ENCODE assay signal across 11 cellular contexts in genomic region chr9:107249131-107249533, GRCh38. TPM values are rescaled to one million over a fixed set of nuclear protein-coding genes. Genes with fewer than 3 reads are reported as not detected.
DNase-seq lines count a peak whose midpoint lies in the region; ATAC-seq, FAIRE-seq and TF ChIP-seq lines count a peak whose summit lies in the region.
"Had no signal": no experiment of that assay in that cellular context is flagged by ENCODE, and none has a peak within 500 bp of the region (broad histone marks: within the 10 kb centered on the region; RNA-seq: fewer than 3 reads in every experiment).

No MANE protein-coding gene starts in this region.

- peak overlapping the region; percentile 85 for H3K27ac ChIP-seq in GM23338 (ENCODE audit: low read depth)
- peak overlapping the region; percentile 16; the same call in 1 of the 2 replicates for H3K27ac ChIP-seq in SJSA1
- H3K27ac ChIP-seq in hepatocyte: peak overlapping the region; percentile 82
- H3K27ac ChIP-seq in pancreas: peak overlapping the region in 3 of 4 donors; percentile 45 to 65 (median 52)

- H3K27me3 Mint-ChIP-seq in GM23338 (ENCODE audit: insufficient read depth, low read depth, poor library complexity): peaks cover 6% of the 10 kb centered on the region

- peak overlapping the region; percentile 82 for H3K27ac Mint-ChIP-seq in GM23338
- H3K27ac Mint-ChIP-seq: CD8-positive, alpha-beta T cell had no signal

- H3K9me3 Mint-ChIP-seq in GM23338: no peaks in the 10 kb centered on the region
- H3K9me3 Mint-ChIP-seq: CD8-positive, alpha-beta T cell had no signal

- H3K9me2 ChIP-seq in GM23338 (ENCODE audit: insufficient read depth) (0 out of 2 replicates have a peak, but pooled peaks cover 6% of the 10 kb centered on the region), hepatocyte (replicated peaks; ENCODE audit: insufficient read depth) (no peaks in the 10 kb centered on the region)

- H3K4me3 Mint-ChIP-seq in GM23338: no peak overlapping the region
- H3K4me3 Mint-ChIP-seq: CD8-positive, alpha-beta T cell had no signal

- DNase-seq in GM23338 (ENCODE audit: low spot score): peak; percentile 61
- no peak for DNase-seq in SJSA1 (ENCODE audit: low read depth in 1 of 2, low spot score in 2 of 2)
- DNase-seq in hepatocyte (ENCODE audit: low spot score): no peak
- DNase-seq in pancreas: peak in 2 of 6 donors; percentile 35 to 36
- no peak for DNase-seq in NAMALWA (ENCODE audit: low spot score)
- no peak for DNase-seq in HEK293T (ENCODE audit: extremely low spot score)
- DNase-seq in D721Med (ENCODE audit: insufficient read length, low spot score): no peak
- DNase-seq: activated gamma-delta T cell treated with Interleukin-2 at 50 U/mL for 16 hours; CD8-positive, alpha-beta T cell; head of caudate nucleus had no signal

- intact Hi-C loops in pancreas (cut with DNase I): no loop called here

- peaks cover 21% of the 10 kb centered on the region for H3K4me1 ChIP-seq in GM23338 (ENCODE audit: insufficient read depth)
- H3K4me1 ChIP-seq in SJSA1 (replicated peaks): peaks cover 37% of the 10 kb centered on the region
- peaks cover 17% of the 10 kb centered on the region for H3K4me1 ChIP-seq in hepatocyte (ENCODE audit: insufficient read depth)
- H3K4me1 ChIP-seq in pancreas: peaks cover 36 to 42% (median 41%) of the 10 kb centered on the region in 3 donors

- TF ChIP-seq CTCF in GM23338 (conservative IDR thresholded peaks at IDR 0.05; ENCODE audit: low read depth in 2 of 2): no peak
- no peak for TF ChIP-seq CTCF in hepatocyte (IDR thresholded peaks at IDR 0.05; ENCODE audit: poor library complexity)
- TF ChIP-seq CTCF in pancreas (IDR thresholded peaks at IDR 0.05): no peak
- no peak for TF ChIP-seq CTCF in D721Med (IDR thresholded peaks at IDR 0.05; ENCODE audit: insufficient read depth, missing control alignments)

- H3K36me3 ChIP-seq in GM23338 (ENCODE audit: insufficient read depth) (no peaks in the 10 kb centered on the region), SJSA1 (no peaks in the 10 kb centered on the region), hepatocyte (replicated peaks; ENCODE audit: insufficient read depth, low read depth) (no peaks in the 10 kb centered on the region), pancreas (no peaks in the 10 kb centered on the region)

- no peaks in the 10 kb centered on the region for H3F3A ChIP-seq in GM23338 (replicated peaks; ENCODE audit: low read depth)

- CTCF ChIA-PET in HEK293T (lab: Yijun Ruan, JAX): no interaction called here

- H3K4me2 ChIP-seq in GM23338 (peak overlapping the region; percentile 34; the same call in 1 of the 2 replicates), hepatocyte (peak overlapping the region; percentile 45)

- H3K4me1 Mint-ChIP-seq in GM23338: peaks cover 25% of the 10 kb centered on the region

- ATAC-seq in GM23338: peak; percentile 93
- ATAC-seq in pancreas: peak; percentile 45 to 77 (median 69)
- no peak for ATAC-seq in GM21723 (IDR thresholded peaks at IDR 0.05; ENCODE audit: unreplicated experiment)
- ATAC-seq: CD8-positive, alpha-beta T cell had no signal

- H2AFZ ChIP-seq in GM23338: 0 out of 2 replicates have a peak overlapping the region, but pooled peaks have one; percentile 3
- peak overlapping the region; percentile 6 for H2AFZ ChIP-seq in hepatocyte

- POLR2A ChIA-PET in HEK293T (lab: Yijun Ruan, JAX): interaction anchor here (1.2 kb wide), 1 partner anchor 20 kb away, joined by 3 read pairs; no protein-coding TSS in a partner anchor

- H3K27me3 ChIP-seq in GM23338 (ENCODE audit: insufficient read depth): no peaks in the 10 kb centered on the region
- no peaks in the 10 kb centered on the region for H3K27me3 ChIP-seq in SJSA1 (replicated peaks)
- H3K27me3 ChIP-seq in hepatocyte: no peaks in the 10 kb centered on the region
- H3K27me3 ChIP-seq in pancreas: no peaks in the 10 kb centered on the region

- H4K20me1 ChIP-seq in GM23338 (replicated peaks; ENCODE audit: insufficient read depth) (no peaks in the 10 kb centered on the region), hepatocyte (ENCODE audit: insufficient read depth, poor library complexity, severe bottlenecking) (no peaks in the 10 kb centered on the region)

- H3K9me3 ChIP-seq in SJSA1 (replicated peaks) (no peaks in the 10 kb centered on the region), hepatocyte (ENCODE audit: low read depth) (no peaks in the 10 kb centered on the region), pancreas (no peaks in the 10 kb centered on the region)

- H3K4me3 ChIP-seq in GM23338 (0 out of 2 replicates have a peak overlapping the region, but pooled peaks have one; percentile 17), SJSA1 (no peak overlapping the region), hepatocyte (no peak overlapping the region), pancreas (peak overlapping the region in 1 of 4 donors; percentile 6)

- FAIRE-seq in pancreas (lab: Jason Lieb, UNC) (no peak), D721Med (lab: Jason Lieb, UNC) (no peak)

- H3K36me3 Mint-ChIP-seq in GM23338 (ENCODE audit: low read depth): no peaks in the 10 kb centered on the region
- H3K36me3 Mint-ChIP-seq: CD8-positive, alpha-beta T cell had no signal

- H3K79me2 ChIP-seq in GM23338 (replicated peaks; ENCODE audit: insufficient read depth) (no peaks in the 10 kb centered on the region), hepatocyte (no peaks in the 10 kb centered on the region)

- 28% methylated on average over 2 of the region's 2 CpGs for WGBS in hepatocyte (ENCODE audit: low lambda C conversion rate, missing lambda C conversion rate)
- WGBS in pancreas, 2 donors: 13 to 18% methylated on average over 2 of the region's 2 CpGs

TF ChIP-seq in GM23338, 12 proteins besides CTCF, POLR2A, EP300 and RAD21 (continues in another document):
- no peak for TF ChIP-seq EZH2 (IDR thresholded peaks at IDR 0.05; ENCODE audit: low read depth, unreplicated experiment)
- TF ChIP-seq, protein P1, sequence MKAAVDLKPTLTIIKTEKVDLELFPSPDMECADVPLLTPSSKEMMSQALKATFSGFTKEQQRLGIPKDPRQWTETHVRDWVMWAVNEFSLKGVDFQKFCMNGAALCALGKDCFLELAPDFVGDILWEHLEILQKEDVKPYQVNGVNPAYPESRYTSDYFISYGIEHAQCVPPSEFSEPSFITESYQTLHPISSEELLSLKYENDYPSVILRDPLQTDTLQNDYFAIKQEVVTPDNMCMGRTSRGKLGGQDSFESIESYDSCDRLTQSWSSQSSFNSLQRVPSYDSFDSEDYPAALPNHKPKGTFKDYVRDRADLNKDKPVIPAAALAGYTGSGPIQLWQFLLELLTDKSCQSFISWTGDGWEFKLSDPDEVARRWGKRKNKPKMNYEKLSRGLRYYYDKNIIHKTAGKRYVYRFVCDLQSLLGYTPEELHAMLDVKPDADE (IDR thresholded peaks at IDR 0.05): no peak
- no peak for TF ChIP-seq POLR2AphosphoS5 (IDR thresholded peaks at IDR 0.05; ENCODE audit: low read depth)

TF ChIP-seq in HEK293T, 16 proteins besides CTCF, POLR2A, EP300 and RAD21:
- TF ChIP-seq SUZ12 (IDR thresholded peaks at IDR 0.05) (no peak), ARNT (IDR thresholded peaks at IDR 0.05) (no peak), FOXM1 (IDR thresholded peaks at IDR 0.05; ENCODE audit: borderline replicate concordance) (no peak), SP1 (IDR thresholded peaks at IDR 0.05) (no peak), ELF4 (IDR thresholded peaks at IDR 0.05) (no peak), L3MBTL2 (conservative IDR thresholded peaks at IDR 0.05) (no peak), ZNF384 (IDR thresholded peaks at IDR 0.05) (no peak), TARDBP (IDR thresholded peaks at IDR 0.05) (no peak), BHLHE40 (IDR thresholded peaks at IDR 0.05; ENCODE audit: borderline replicate concordance) (no peak), CTBP1 (IDR thresholded peaks at IDR 0.05; ENCODE audit: borderline replicate concordance) (no peak), FOXA1 (IDR thresholded peaks at IDR 0.05) (no peak), HDGF (IDR thresholded peaks at IDR 0.05; ENCODE audit: borderline replicate concordance) (no peak), FOXK2 (IDR thresholded peaks at IDR 0.05) (no peak), NFRKB (IDR thresholded peaks at IDR 0.05) (no peak), PKNOX1 (IDR thresholded peaks at IDR 0.05) (no peak), LEF1 (IDR thresholded peaks at IDR 0.05; ENCODE audit: borderline replicate concordance) (no peak)

RNA-seq across cellular contexts. Expression of gene RAD23B, which starts 33.9 kb away (rescaled TPM):
- total RNA-seq in GM23338 (2014; rRNA removed; shearing (Covaris generic)): 117 and 137 TPM in 2 replicates
- 31.1 and 33.1 TPM in 2 replicates for polyA plus RNA-seq in GM23338 (2016; fragmentation: Nextera tagmentation; extraction: Ambion mirVana)
- 69.2 and 81.2 TPM in 2 replicates for total RNA-seq in SJSA1 (2014; rRNA removed; shearing (Covaris generic))
- total RNA-seq in hepatocyte: 126 and 142 TPM in 2 replicates
- 15.9 and 19.4 TPM in 2 replicates for polyA plus RNA-seq in hepatocyte
- total RNA-seq in pancreas: 10 to 100 TPM; 50.3 to 81.2 (median 66.9) TPM
- 10 to 100 TPM; 19.5 to 28.9 TPM for polyA plus RNA-seq in pancreas

Comparison
In these comparisons a context has a peak if more than half of its experiments do, and no peak if none do; other contexts are left out.
1. H3K27ac ChIP-seq: peak in every context shown above with its lines; median percentile 85 in GM23338; 82 in hepatocyte; 52 in pancreas; 16 in SJSA1.